ENCODE assay signal across 9 cellular contexts in genomic region chr15:96889734-96890480, GRCh38.
DNase-seq lines count a peak whose midpoint lies in the region; ATAC-seq lines count a peak whose summit lies in the region.
"Had no signal": no experiment of that assay in that cellular context is flagged by ENCODE, and none has a peak within 500 bp of the region (broad histone marks: within the 10 kb centered on the region; RNA-seq: fewer than 3 reads in every experiment).

No MANE protein-coding gene starts in this region.

- peak overlapping the region; percentile 50 to 68 (median 60) for H3K4me3 ChIP-seq in subcutaneous abdominal adipose tissue (ENCODE audit: low read depth in 1 of 5, low read length in 5 of 5)

- peak overlapping the region; percentile 73 for H3K4me3 Mint-ChIP-seq in activated CD8-positive, alpha-beta memory T cell treated with anti-CD3 and anti-CD28 coated beads, Interleukin-2, amount 10 ng/mL, durations not matched to agents 7 days and 5 days
- peak overlapping the region; percentile 66 to 76 (median 67) for H3K4me3 Mint-ChIP-seq in T-cell

- H3K4me1 ChIP-seq in subcutaneous abdominal adipose tissue (ENCODE audit: control insufficient read depth in 5 of 5, insufficient read depth in 5 of 5, low read length in 5 of 5), result peaks cover 0 to 5% (median 0%) of the 10 kb centered on the region in 5 donors

- H3K27ac ChIP-seq in subcutaneous abdominal adipose tissue (ENCODE audit: low read depth, low read length), result no peak overlapping the region
- H3K27ac ChIP-seq: C4-2B had no signal

- no peaks in the 10 kb centered on the region for H3K27me3 ChIP-seq in subcutaneous abdominal adipose tissue (ENCODE audit: control insufficient read depth in 5 of 5, insufficient read depth in 4 of 5, low read length in 5 of 5)

- H3K9ac ChIP-seq in subcutaneous abdominal adipose tissue (ENCODE audit: low read length in 5 of 5), result no peak overlapping the region

- peak overlapping the region; percentile 78 for H3K27ac Mint-ChIP-seq in activated CD8-positive, alpha-beta memory T cell treated with anti-CD3 and anti-CD28 coated beads, Interleukin-2, amount 10 ng/mL, durations not matched to agents 7 days and 5 days
- H3K27ac Mint-ChIP-seq in T-cell, result peak overlapping the region in 1 of 2 donors; percentile 70

- POLR2A ChIA-PET in T-cell (lab: Charles Lee), result no interaction called here

- DNase-seq in activated CD8-positive, alpha-beta memory T cell treated with anti-CD3 and anti-CD28 coated beads, Interleukin-2, amount 10 ng/mL, durations not matched to agents 7 days and 5 days, result no peak
- DNase-seq in activated CD8-positive, alpha-beta memory T cell treated with anti-CD3 and anti-CD28 coated beads for 24 hours, result no peak
- no peak for DNase-seq in T-cell
- DNase-seq in glomerular visceral epithelial cell (ENCODE audit: extremely low spot score), result peak; percentile 4
- DNase-seq in cerebellum (ENCODE audit: low spot score), result no peak

- H3K36me3 Mint-ChIP-seq in activated CD8-positive, alpha-beta memory T cell treated with anti-CD3 and anti-CD28 coated beads, Interleukin-2, amount 10 ng/mL, durations not matched to agents 7 days and 5 days, result no peaks in the 10 kb centered on the region
- H3K36me3 Mint-ChIP-seq in T-cell, result no peaks in the 10 kb centered on the region

- peaks cover 14% of the 10 kb centered on the region for H3K4me1 Mint-ChIP-seq in activated CD8-positive, alpha-beta memory T cell treated with anti-CD3 and anti-CD28 coated beads, Interleukin-2, amount 10 ng/mL, durations not matched to agents 7 days and 5 days
- H3K4me1 Mint-ChIP-seq in T-cell, result peaks cover 10 to 20% (median 15%) of the 10 kb centered on the region in 3 donors

- H3K9me3 Mint-ChIP-seq in activated CD8-positive, alpha-beta memory T cell treated with anti-CD3 and anti-CD28 coated beads, Interleukin-2, amount 10 ng/mL, durations not matched to agents 7 days and 5 days (ENCODE audit: low read depth), result peaks cover 2% of the 10 kb centered on the region
- no peaks in the 10 kb centered on the region for H3K9me3 Mint-ChIP-seq in T-cell

- CTCF ChIA-PET in activated CD8-positive, alpha-beta memory T cell treated with anti-CD3 and anti-CD28 coated beads, Interleukin-2, amount 10 ng/mL, durations not matched to agents 7 days and 5 days (lab: Charles Lee), result no interaction called here
- CTCF ChIA-PET in T-cell (lab: Charles Lee), result no interaction called here

- H3K9me3 ChIP-seq in subcutaneous abdominal adipose tissue (ENCODE audit: control insufficient read depth in 5 of 5, low read length in 5 of 5), result no peaks in the 10 kb centered on the region

- no peaks in the 10 kb centered on the region for H3K36me3 ChIP-seq in subcutaneous abdominal adipose tissue (ENCODE audit: control insufficient read depth in 5 of 5, insufficient read depth in 5 of 5, low read length in 5 of 5)

- H3K27me3 Mint-ChIP-seq in activated CD8-positive, alpha-beta memory T cell treated with anti-CD3 and anti-CD28 coated beads, Interleukin-2, amount 10 ng/mL, durations not matched to agents 7 days and 5 days, result no peaks in the 10 kb centered on the region
- H3K27me3 Mint-ChIP-seq in T-cell, result no peaks in the 10 kb centered on the region

- peak; percentile 60 for ATAC-seq in activated CD8-positive, alpha-beta memory T cell treated with anti-CD3 and anti-CD28 coated beads, Interleukin-2, amount 10 ng/mL, durations not matched to agents 7 days and 5 days
- ATAC-seq in T-cell (replicated peaks in 1 of 4) (no peak), HG02759 (IDR thresholded peaks at IDR 0.05; ENCODE audit: unreplicated experiment) (no peak), GM21526 (IDR thresholded peaks at IDR 0.05; ENCODE audit: low FRiP score, unreplicated experiment) (no peak)
